In genomic region chr9:138015021-138015829, GRCh38 we compare ENCODE assay signal across 20 cellular contexts.
DNase-seq lines count a peak whose midpoint lies in the region; ATAC-seq and TF ChIP-seq lines count a peak whose summit lies in the region.
"Had no signal": no experiment of that assay in that cellular context is flagged by ENCODE, and none has a peak within 500 bp of the region (broad histone marks: within the 10 kb centered on the region; RNA-seq: fewer than 3 reads in every experiment).

No MANE protein-coding gene starts in this region.

- no peaks in the 10 kb centered on the region for H3K9me3 Mint-ChIP-seq in activated CD4-positive, alpha-beta T cell treated with anti-CD3 and anti-CD28 coated beads, Interleukin-2, amount 10 ng/mL, durations not matched to agents 24 days and 14 days
- no peaks in the 10 kb centered on the region for H3K9me3 Mint-ChIP-seq in T-helper 2 cell treated with Interferon-gamma antibody and Interleukin-4, amounts not matched to agents 5 μg/mL and 100 μg/mL, for 36 hours
- H3K9me3 Mint-ChIP-seq: CD4-positive, alpha-beta T cell had no signal

- no peak for TF ChIP-seq EP300 in esophagus muscularis mucosa (IDR thresholded peaks at IDR 0.05)

- TF ChIP-seq POLR2A in esophagus muscularis mucosa (IDR thresholded peaks at IDR 0.05; ENCODE audit: low read depth): no peak

- peak; percentile 15 for ATAC-seq in esophagus mucosa

- no peaks in the 10 kb centered on the region for H3K36me3 Mint-ChIP-seq in activated CD4-positive, alpha-beta T cell treated with anti-CD3 and anti-CD28 coated beads, Interleukin-2, amount 10 ng/mL, durations not matched to agents 24 days and 14 days (ENCODE audit: low read depth)
- no peaks in the 10 kb centered on the region for H3K36me3 Mint-ChIP-seq in T-helper 2 cell treated with Interferon-gamma antibody and Interleukin-4, amounts not matched to agents 5 μg/mL and 100 μg/mL, for 36 hours (ENCODE audit: low read depth)

- H3K27ac Mint-ChIP-seq in activated CD4-positive, alpha-beta T cell treated with anti-CD3 and anti-CD28 coated beads, Interleukin-2, amount 10 ng/mL, durations not matched to agents 24 days and 14 days: no peak overlapping the region
- H3K27ac Mint-ChIP-seq in T-helper 2 cell treated with Interferon-gamma antibody and Interleukin-4, amounts not matched to agents 5 μg/mL and 100 μg/mL, for 36 hours: no peak overlapping the region
- H3K27ac Mint-ChIP-seq: B cell; CD4-positive, alpha-beta T cell had no signal

- no peak overlapping the region for H3K27ac ChIP-seq in esophagus muscularis mucosa (replicated peaks in 1 of 4)

- TF ChIP-seq CTCF in esophagus muscularis mucosa (IDR thresholded peaks at IDR 0.05): no peak

- no peaks in the 10 kb centered on the region for H3K9me3 ChIP-seq in esophagus muscularis mucosa
- H3K9me3 ChIP-seq: Caco-2, MG63 had no signal

- no peak overlapping the region for H3K4me3 ChIP-seq in esophagus muscularis mucosa
- H3K4me3 ChIP-seq: MG63 had no signal

- H3K36me3 ChIP-seq in esophagus muscularis mucosa: no peaks in the 10 kb centered on the region
- H3K36me3 ChIP-seq: MG63 had no signal

- peak; percentile 50 for DNase-seq in activated CD4-positive, alpha-beta T cell treated with anti-CD3 and anti-CD28 coated beads, Interleukin-2, amount 10 ng/mL, durations not matched to agents 24 days and 14 days
- no peak for DNase-seq in activated CD4-positive, alpha-beta T cell treated with anti-CD3 and anti-CD28 coated beads for 1 hour
- DNase-seq in DMS79 treated with DMSO at 0.1 percent for 48 hours (lab: John Stamatoyannopoulos, UW) (peak; percentile 50), esophagus muscularis mucosa (ENCODE audit: extremely low spot score) (no peak), T-helper 2 cell (no peak)
- peak; percentile 18 for DNase-seq in stimulated activated CD8-positive, alpha-beta memory T cell treated with anti-CD3 and anti-CD28 coated beads, Interleukin-4, amount 100 ng/mL, for 48 hours
- no peak for DNase-seq in T-helper 2 cell treated with Interferon-gamma antibody and Interleukin-4, amounts not matched to agents 5 μg/mL and 100 μg/mL, for 36 hours (ENCODE audit: low spot score)
- DNase-seq: Caco-2, IMR-90, Karpas-422, MG63, NCI-H1048, NCI-H146, NCI-H2029 treated with DMSO at 0.1 percent for 48 hours, NCI-H748 treated with DMSO at 0.1 percent for 48 hours, OCI-M1, SHP77 had no signal

- 84% methylated on average over 14 of the region's 25 CpGs for WGBS in esophagus muscularis mucosa

- intact Hi-C loops in activated CD4-positive, alpha-beta T cell treated with anti-CD3 and anti-CD28 coated beads, Interleukin-2, amount 10 ng/mL, durations not matched to agents 24 days and 14 days (cut with micrococcal nuclease): no loop called here
- intact Hi-C loops in esophagus muscularis mucosa (cut with DNase I): no loop called here

- no peaks in the 10 kb centered on the region for H3K4me1 ChIP-seq in esophagus muscularis mucosa
- H3K4me1 ChIP-seq: Caco-2 had no signal

- no peaks in the 10 kb centered on the region for H3K4me1 Mint-ChIP-seq in activated CD4-positive, alpha-beta T cell treated with anti-CD3 and anti-CD28 coated beads, Interleukin-2, amount 10 ng/mL, durations not matched to agents 24 days and 14 days
- H3K4me1 Mint-ChIP-seq in T-helper 2 cell treated with Interferon-gamma antibody and Interleukin-4, amounts not matched to agents 5 μg/mL and 100 μg/mL, for 36 hours (ENCODE audit: low read depth): no peaks in the 10 kb centered on the region

- H3K27me3 Mint-ChIP-seq in activated CD4-positive, alpha-beta T cell treated with anti-CD3 and anti-CD28 coated beads, Interleukin-2, amount 10 ng/mL, durations not matched to agents 24 days and 14 days: no peaks in the 10 kb centered on the region
- H3K27me3 Mint-ChIP-seq in T-helper 2 cell treated with Interferon-gamma antibody and Interleukin-4, amounts not matched to agents 5 μg/mL and 100 μg/mL, for 36 hours (ENCODE audit: low read depth): no peaks in the 10 kb centered on the region
- H3K27me3 Mint-ChIP-seq: B cell; CD4-positive, alpha-beta T cell had no signal

- H3K4me3 Mint-ChIP-seq in activated CD4-positive, alpha-beta T cell treated with anti-CD3 and anti-CD28 coated beads, Interleukin-2, amount 10 ng/mL, durations not matched to agents 24 days and 14 days: no peak overlapping the region
- H3K4me3 Mint-ChIP-seq in T-helper 2 cell treated with Interferon-gamma antibody and Interleukin-4, amounts not matched to agents 5 μg/mL and 100 μg/mL, for 36 hours: no peak overlapping the region
- H3K4me3 Mint-ChIP-seq: B cell; CD4-positive, alpha-beta T cell had no signal

- peaks cover 0 to 22% (median 0%) of the 10 kb centered on the region in 4 donors for H3K27me3 ChIP-seq in esophagus muscularis mucosa
- H3K27me3 ChIP-seq: MG63 had no signal

Comparison
In these comparisons a context has a peak if more than half of its experiments do, and no peak if none do; other contexts are left out.
1. DNase-seq: peak in activated CD4-positive, alpha-beta T cell treated with anti-CD3 and anti-CD28 coated beads, Interleukin-2, amount 10 ng/mL, durations not matched to agents 24 days and 14 days (single experiment), DMS79 treated with DMSO at 0.1 percent for 48 hours (single experiment) and stimulated activated CD8-positive, alpha-beta memory T cell treated with anti-CD3 and anti-CD28 coated beads, Interleukin-4, amount 100 ng/mL, for 48 hours (single experiment); none in activated CD4-positive, alpha-beta T cell treated with anti-CD3 and anti-CD28 coated beads for 1 hour (single experiment), T-helper 2 cell treated with Interferon-gamma antibody and Interleukin-4, amounts not matched to agents 5 μg/mL and 100 μg/mL, for 36 hours (single experiment), esophagus muscularis mucosa (single experiment) and T-helper 2 cell (0 of 5).